ENCODE assay signal across 22 cellular contexts in the genomic region with DNA sequence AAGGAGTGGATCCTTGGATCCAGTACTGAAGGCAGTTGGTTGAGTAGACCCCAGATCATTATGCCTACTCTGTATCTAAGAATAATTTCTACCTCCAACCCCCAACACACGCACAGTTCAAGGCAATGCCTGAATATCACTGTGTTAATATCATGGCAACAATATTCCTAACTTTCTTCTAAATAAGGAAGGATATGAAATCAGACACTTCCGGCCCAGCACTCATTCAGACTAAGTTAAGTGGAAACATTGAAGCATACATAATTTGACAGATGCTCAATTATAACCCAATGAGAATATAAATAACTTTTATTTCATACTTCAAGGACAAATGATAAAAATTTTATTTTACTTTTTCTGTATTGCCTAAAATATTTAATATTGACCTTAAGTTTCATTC.
"Had no signal": no experiment of that assay in that cellular context is flagged by ENCODE, and none has a peak within 500 bp of the region (broad histone marks: within the 10 kb centered on the region; RNA-seq: fewer than 3 reads in every experiment).

No MANE protein-coding gene starts in this region.

- FAIRE-seq: bronchial epithelial cell had no signal

- H3K27ac ChIP-seq: ascending aorta, body of pancreas had no signal

- H3K4me1 ChIP-seq: ascending aorta, body of pancreas had no signal

- H3K9me3 ChIP-seq: ascending aorta, body of pancreas had no signal

- H3K27me3 ChIP-seq: ascending aorta, body of pancreas had no signal

- H3K4me3 ChIP-seq: ascending aorta, body of pancreas had no signal

- DNase-seq: activated CD4-positive, alpha-beta T cell treated with anti-CD3 and anti-CD28 coated beads for 4 hours; activated CD8-positive, alpha-beta memory T cell treated with anti-CD3 and anti-CD28 coated beads, Interleukin-2, amount 50 U/mL, for 48 hours; activated CD8-positive, alpha-beta T cell treated with anti-CD3 and anti-CD28 coated beads, Interleukin-2, amount 10 ng/mL, durations not matched to agents 7 days and 5 days; activated naive CD4-positive, alpha-beta T cell treated with Interleukin-2 at 50 U/mL for 16 hours; activated naive CD8-positive, alpha-beta T cell treated with anti-CD3 and anti-CD28 coated beads, Interleukin-2, amount 50 U/mL, for 24 hours; activated T-cell treated with anti-CD3 and anti-CD28 coated beads, Interleukin-2, amount 50 U/mL, for 1 hour; amniotic stem cell; body of pancreas; central memory CD4-positive, alpha-beta T cell; Kasumi-1; KBM-7; NCI-H146; NCI-H187 treated with DMSO at 0.1 percent for 48 hours; NCI-H2081 treated with DMSO at 0.1 percent for 48 hours; NCI-H345; NCI-H510A; NCI-H526 treated with DMSO at 0.1 percent for 48 hours; NCI-H82; SIG-M5; SW 1271 had no signal

- H3K36me3 ChIP-seq: ascending aorta had no signal
